Comparison of ENCODE assay signal across 1 cellular context in the genomic region with DNA sequence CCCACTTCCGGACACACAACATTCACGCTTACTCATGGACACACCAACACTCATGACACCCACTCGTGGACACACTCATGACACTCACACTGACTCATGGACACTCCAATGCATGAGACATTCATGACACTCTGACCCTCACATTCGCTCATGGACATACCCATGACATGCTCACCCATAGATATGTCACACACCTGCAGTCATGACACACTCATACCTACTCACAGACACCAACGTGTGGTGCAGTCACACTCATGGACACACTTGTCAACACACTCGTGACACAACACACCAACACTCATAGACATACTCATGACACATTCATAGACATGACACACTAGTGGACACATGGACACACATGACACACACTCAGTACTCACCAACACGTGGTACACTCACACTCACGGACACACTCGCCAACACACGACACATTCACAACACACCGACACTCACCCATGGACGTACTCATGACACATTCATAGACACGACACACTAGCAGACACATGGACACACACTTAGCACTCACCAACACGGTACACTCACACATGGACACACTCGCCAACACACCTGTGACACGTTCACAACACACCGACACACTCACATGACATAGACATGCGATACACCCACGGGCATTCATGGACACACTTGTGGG.
TF ChIP-seq lines count a peak whose summit lies in the region.

No MANE protein-coding gene starts in this region.

TF ChIP-seq in HepG2, 621 proteins besides CTCF, POLR2A, EP300 and RAD21 (continued from another document):
- TF ChIP-seq, protein P1, sequence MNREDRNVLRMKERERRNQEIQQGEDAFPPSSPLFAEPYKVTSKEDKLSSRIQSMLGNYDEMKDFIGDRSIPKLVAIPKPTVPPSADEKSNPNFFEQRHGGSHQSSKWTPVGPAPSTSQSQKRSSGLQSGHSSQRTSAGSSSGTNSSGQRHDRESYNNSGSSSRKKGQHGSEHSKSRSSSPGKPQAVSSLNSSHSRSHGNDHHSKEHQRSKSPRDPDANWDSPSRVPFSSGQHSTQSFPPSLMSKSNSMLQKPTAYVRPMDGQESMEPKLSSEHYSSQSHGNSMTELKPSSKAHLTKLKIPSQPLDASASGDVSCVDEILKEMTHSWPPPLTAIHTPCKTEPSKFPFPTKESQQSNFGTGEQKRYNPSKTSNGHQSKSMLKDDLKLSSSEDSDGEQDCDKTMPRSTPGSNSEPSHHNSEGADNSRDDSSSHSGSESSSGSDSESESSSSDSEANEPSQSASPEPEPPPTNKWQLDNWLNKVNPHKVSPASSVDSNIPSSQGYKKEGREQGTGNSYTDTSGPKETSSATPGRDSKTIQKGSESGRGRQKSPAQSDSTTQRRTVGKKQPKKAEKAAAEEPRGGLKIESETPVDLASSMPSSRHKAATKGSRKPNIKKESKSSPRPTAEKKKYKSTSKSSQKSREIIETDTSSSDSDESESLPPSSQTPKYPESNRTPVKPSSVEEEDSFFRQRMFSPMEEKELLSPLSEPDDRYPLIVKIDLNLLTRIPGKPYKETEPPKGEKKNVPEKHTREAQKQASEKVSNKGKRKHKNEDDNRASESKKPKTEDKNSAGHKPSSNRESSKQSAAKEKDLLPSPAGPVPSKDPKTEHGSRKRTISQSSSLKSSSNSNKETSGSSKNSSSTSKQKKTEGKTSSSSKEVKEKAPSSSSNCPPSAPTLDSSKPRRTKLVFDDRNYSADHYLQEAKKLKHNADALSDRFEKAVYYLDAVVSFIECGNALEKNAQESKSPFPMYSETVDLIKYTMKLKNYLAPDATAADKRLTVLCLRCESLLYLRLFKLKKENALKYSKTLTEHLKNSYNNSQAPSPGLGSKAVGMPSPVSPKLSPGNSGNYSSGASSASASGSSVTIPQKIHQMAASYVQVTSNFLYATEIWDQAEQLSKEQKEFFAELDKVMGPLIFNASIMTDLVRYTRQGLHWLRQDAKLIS (CRISPR knock-in tag; IDR thresholded peaks at IDR 0.05) = no peak
- no peak for TF ChIP-seq ESRRA (CRISPR knock-in tag; IDR thresholded peaks at IDR 0.05; ENCODE audit: low read depth)
